Comparison of ENCODE assay signal across 1 cellular context in the genomic region with DNA sequence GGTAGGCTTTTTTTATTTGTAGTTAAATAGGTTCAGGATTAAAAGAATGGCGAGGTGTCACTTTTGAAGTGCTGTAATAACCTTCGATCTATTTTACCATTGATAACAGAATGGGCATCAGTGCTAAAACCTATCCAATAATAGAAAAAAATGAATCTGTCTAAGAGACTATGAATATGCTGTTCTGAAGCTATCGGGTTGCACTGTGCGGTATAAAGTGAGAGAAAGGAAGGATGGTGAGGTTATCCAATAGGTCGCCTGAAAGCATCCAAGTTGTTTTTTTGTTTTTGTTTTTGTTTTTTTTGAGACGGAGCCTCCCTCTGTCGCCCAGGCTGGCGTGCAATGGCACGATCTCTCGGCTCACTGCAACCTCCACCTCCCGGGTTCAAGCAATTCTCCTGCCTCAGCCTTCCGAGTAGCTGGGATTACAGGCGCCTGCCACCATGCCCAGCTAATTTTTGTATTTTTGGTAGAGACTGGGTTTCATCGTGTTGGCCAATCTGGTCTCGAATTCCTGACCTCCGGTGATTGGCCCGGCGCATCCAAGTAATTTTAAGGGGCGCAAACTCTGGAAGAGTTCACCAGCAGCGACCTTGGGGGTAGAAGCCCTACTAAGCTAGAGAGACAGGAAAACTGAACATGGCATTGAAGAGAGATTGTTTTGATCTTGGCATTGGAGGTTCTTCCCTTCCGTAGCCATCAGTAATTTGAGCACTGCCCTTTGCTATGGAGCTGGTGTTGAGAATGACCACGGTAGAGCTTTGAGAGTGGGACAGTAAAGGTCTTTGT.
TF ChIP-seq lines count a peak whose summit lies in the region.

No MANE protein-coding gene starts in this region.

TF ChIP-seq in HepG2, 621 proteins besides CTCF, POLR2A, EP300 and RAD21 (continued from another document and continues in another):
- TF ChIP-seq, protein P1, sequence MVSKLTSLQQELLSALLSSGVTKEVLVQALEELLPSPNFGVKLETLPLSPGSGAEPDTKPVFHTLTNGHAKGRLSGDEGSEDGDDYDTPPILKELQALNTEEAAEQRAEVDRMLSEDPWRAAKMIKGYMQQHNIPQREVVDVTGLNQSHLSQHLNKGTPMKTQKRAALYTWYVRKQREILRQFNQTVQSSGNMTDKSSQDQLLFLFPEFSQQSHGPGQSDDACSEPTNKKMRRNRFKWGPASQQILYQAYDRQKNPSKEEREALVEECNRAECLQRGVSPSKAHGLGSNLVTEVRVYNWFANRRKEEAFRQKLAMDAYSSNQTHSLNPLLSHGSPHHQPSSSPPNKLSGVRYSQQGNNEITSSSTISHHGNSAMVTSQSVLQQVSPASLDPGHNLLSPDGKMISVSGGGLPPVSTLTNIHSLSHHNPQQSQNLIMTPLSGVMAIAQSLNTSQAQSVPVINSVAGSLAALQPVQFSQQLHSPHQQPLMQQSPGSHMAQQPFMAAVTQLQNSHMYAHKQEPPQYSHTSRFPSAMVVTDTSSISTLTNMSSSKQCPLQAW (CRISPR knock-in tag; IDR thresholded peaks at IDR 0.05): no peak
- TF ChIP-seq ZNF790 (CRISPR knock-in tag; IDR thresholded peaks at IDR 0.05; ENCODE audit: borderline replicate concordance) (no peak), CAMTA2 (CRISPR knock-in tag; IDR thresholded peaks at IDR 0.05; ENCODE audit: borderline replicate concordance) (no peak), ZNF629 (CRISPR knock-in tag; conservative IDR thresholded peaks at IDR 0.05) (no peak), NFYC (CRISPR knock-in tag; IDR thresholded peaks at IDR 0.05) (no peak), ZNF563 (CRISPR knock-in tag; IDR thresholded peaks at IDR 0.05) (no peak), ZNF143 (CRISPR knock-in tag; IDR thresholded peaks at IDR 0.05) (no peak), SRF (IDR thresholded peaks at IDR 0.05; ENCODE audit: low read depth, low read length) (no peak), NR2F1 (CRISPR knock-in tag; IDR thresholded peaks at IDR 0.05) (0 out of 4 replicates have a peak, but pooled peaks of 1 of the 2 experiments have one; percentile 11), CBX1 (IDR thresholded peaks at IDR 0.05; ENCODE audit: low read depth) (no peak), CEBPB (IDR thresholded peaks at IDR 0.05; ENCODE audit: borderline replicate concordance, low read depth, low read length) (no peak), ZNF253 (CRISPR knock-in tag; IDR thresholded peaks at IDR 0.05; ENCODE audit: borderline replicate concordance) (no peak), ZNF382 (CRISPR knock-in tag; IDR thresholded peaks at IDR 0.05; ENCODE audit: borderline replicate concordance) (no peak), ZNF564 (CRISPR knock-in tag; IDR thresholded peaks at IDR 0.05) (no peak), ZNF451 (CRISPR knock-in tag; IDR thresholded peaks at IDR 0.05) (no peak), BRCA1 (CRISPR knock-in tag; IDR thresholded peaks at IDR 0.05) (no peak), POGZ (CRISPR knock-in tag; IDR thresholded peaks at IDR 0.05) (no peak), ZMAT3 (CRISPR knock-in tag; conservative IDR thresholded peaks at IDR 0.05) (no peak; the same call in 1 of the 2 replicates), DNMT1 (CRISPR knock-in tag; IDR thresholded peaks at IDR 0.05) (no peak), MZF1 (CRISPR knock-in tag; IDR thresholded peaks at IDR 0.05; ENCODE audit: borderline replicate concordance) (no peak), ZFP36L2 (CRISPR knock-in tag; IDR thresholded peaks at IDR 0.05) (no peak), AGO1 (IDR thresholded peaks at IDR 0.05; ENCODE audit: low read depth, low read length, poor library complexity, severe bottlenecking) (no peak)
- TF ChIP-seq, protein P2, sequence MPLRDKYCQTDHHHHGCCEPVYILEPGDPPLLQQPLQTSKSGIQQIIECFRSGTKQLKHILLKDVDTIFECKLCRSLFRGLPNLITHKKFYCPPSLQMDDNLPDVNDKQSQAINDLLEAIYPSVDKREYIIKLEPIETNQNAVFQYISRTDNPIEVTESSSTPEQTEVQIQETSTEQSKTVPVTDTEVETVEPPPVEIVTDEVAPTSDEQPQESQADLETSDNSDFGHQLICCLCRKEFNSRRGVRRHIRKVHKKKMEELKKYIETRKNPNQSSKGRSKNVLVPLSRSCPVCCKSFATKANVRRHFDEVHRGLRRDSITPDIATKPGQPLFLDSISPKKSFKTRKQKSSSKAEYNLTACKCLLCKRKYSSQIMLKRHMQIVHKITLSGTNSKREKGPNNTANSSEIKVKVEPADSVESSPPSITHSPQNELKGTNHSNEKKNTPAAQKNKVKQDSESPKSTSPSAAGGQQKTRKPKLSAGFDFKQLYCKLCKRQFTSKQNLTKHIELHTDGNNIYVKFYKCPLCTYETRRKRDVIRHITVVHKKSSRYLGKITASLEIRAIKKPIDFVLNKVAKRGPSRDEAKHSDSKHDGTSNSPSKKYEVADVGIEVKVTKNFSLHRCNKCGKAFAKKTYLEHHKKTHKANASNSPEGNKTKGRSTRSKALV (CRISPR knock-in tag; IDR thresholded peaks at IDR 0.05): peak; percentile 36; the same call in 1 of the 2 replicates
- TF ChIP-seq, protein P3, sequence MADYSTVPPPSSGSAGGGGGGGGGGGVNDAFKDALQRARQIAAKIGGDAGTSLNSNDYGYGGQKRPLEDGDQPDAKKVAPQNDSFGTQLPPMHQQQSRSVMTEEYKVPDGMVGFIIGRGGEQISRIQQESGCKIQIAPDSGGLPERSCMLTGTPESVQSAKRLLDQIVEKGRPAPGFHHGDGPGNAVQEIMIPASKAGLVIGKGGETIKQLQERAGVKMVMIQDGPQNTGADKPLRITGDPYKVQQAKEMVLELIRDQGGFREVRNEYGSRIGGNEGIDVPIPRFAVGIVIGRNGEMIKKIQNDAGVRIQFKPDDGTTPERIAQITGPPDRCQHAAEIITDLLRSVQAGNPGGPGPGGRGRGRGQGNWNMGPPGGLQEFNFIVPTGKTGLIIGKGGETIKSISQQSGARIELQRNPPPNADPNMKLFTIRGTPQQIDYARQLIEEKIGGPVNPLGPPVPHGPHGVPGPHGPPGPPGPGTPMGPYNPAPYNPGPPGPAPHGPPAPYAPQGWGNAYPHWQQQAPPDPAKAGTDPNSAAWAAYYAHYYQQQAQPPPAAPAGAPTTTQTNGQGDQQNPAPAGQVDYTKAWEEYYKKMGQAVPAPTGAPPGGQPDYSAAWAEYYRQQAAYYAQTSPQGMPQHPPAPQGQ (CRISPR knock-in tag; IDR thresholded peaks at IDR 0.05; ENCODE audit: borderline replicate concordance): no peak
- TF ChIP-seq, protein P4, sequence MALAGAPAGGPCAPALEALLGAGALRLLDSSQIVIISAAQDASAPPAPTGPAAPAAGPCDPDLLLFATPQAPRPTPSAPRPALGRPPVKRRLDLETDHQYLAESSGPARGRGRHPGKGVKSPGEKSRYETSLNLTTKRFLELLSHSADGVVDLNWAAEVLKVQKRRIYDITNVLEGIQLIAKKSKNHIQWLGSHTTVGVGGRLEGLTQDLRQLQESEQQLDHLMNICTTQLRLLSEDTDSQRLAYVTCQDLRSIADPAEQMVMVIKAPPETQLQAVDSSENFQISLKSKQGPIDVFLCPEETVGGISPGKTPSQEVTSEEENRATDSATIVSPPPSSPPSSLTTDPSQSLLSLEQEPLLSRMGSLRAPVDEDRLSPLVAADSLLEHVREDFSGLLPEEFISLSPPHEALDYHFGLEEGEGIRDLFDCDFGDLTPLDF (CRISPR knock-in tag; IDR thresholded peaks at IDR 0.05): no peak
- TF ChIP-seq, protein P5, sequence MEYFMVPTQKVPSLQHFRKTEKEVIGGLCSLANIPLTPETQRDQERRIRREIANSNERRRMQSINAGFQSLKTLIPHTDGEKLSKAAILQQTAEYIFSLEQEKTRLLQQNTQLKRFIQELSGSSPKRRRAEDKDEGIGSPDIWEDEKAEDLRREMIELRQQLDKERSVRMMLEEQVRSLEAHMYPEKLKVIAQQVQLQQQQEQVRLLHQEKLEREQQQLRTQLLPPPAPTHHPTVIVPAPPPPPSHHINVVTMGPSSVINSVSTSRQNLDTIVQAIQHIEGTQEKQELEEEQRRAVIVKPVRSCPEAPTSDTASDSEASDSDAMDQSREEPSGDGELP (IDR thresholded peaks at IDR 0.05; ENCODE audit: borderline replicate concordance, low read depth): no peak
- TF ChIP-seq, protein P6, sequence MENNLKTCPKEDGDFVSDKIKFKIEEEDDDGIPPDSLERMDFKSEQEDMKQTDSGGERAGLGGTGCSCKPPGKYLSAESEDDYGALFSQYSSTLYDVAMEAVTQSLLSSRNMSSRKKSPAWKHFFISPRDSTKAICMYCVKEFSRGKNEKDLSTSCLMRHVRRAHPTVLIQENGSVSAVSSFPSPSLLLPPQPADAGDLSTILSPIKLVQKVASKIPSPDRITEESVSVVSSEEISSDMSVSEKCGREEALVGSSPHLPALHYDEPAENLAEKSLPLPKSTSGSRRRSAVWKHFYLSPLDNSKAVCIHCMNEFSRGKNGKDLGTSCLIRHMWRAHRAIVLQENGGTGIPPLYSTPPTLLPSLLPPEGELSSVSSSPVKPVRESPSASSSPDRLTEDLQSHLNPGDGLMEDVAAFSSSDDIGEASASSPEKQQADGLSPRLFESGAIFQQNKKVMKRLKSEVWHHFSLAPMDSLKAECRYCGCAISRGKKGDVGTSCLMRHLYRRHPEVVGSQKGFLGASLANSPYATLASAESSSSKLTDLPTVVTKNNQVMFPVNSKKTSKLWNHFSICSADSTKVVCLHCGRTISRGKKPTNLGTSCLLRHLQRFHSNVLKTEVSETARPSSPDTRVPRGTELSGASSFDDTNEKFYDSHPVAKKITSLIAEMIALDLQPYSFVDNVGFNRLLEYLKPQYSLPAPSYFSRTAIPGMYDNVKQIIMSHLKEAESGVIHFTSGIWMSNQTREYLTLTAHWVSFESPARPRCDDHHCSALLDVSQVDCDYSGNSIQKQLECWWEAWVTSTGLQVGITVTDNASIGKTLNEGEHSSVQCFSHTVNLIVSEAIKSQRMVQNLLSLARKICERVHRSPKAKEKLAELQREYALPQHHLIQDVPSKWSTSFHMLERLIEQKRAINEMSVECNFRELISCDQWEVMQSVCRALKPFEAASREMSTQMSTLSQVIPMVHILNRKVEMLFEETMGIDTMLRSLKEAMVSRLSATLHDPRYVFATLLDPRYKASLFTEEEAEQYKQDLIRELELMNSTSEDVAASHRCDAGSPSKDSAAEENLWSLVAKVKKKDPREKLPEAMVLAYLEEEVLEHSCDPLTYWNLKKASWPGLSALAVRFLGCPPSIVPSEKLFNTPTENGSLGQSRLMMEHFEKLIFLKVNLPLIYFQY (CRISPR knock-in tag; IDR thresholded peaks at IDR 0.05; ENCODE audit: borderline replicate concordance): no peak
- TF ChIP-seq, protein P7, sequence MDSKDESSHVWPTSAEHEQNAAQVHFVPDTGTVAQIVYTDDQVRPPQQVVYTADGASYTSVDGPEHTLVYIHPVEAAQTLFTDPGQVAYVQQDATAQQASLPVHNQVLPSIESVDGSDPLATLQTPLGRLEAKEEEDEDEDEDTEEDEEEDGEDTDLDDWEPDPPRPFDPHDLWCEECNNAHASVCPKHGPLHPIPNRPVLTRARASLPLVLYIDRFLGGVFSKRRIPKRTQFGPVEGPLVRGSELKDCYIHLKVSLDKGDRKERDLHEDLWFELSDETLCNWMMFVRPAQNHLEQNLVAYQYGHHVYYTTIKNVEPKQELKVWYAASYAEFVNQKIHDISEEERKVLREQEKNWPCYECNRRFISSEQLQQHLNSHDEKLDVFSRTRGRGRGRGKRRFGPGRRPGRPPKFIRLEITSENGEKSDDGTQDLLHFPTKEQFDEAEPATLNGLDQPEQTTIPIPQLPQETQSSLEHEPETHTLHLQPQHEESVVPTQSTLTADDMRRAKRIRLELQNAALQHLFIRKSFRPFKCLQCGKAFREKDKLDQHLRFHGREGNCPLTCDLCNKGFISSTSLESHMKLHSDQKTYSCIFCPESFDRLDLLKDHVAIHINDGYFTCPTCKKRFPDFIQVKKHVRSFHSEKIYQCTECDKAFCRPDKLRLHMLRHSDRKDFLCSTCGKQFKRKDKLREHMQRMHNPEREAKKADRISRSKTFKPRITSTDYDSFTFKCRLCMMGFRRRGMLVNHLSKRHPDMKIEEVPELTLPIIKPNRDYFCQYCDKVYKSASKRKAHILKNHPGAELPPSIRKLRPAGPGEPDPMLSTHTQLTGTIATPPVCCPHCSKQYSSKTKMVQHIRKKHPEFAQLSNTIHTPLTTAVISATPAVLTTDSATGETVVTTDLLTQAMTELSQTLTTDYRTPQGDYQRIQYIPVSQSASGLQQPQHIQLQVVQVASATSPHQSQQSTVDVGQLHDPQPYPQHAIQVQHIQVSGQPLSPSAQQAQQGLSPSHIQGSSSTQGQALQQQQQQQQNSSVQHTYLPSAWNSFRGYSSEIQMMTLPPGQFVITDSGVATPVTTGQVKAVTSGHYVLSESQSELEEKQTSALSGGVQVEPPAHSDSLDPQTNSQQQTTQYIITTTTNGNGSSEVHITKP (CRISPR knock-in tag; IDR thresholded peaks at IDR 0.05; ENCODE audit: low read depth): peak; percentile 98
- TF ChIP-seq, protein P8, sequence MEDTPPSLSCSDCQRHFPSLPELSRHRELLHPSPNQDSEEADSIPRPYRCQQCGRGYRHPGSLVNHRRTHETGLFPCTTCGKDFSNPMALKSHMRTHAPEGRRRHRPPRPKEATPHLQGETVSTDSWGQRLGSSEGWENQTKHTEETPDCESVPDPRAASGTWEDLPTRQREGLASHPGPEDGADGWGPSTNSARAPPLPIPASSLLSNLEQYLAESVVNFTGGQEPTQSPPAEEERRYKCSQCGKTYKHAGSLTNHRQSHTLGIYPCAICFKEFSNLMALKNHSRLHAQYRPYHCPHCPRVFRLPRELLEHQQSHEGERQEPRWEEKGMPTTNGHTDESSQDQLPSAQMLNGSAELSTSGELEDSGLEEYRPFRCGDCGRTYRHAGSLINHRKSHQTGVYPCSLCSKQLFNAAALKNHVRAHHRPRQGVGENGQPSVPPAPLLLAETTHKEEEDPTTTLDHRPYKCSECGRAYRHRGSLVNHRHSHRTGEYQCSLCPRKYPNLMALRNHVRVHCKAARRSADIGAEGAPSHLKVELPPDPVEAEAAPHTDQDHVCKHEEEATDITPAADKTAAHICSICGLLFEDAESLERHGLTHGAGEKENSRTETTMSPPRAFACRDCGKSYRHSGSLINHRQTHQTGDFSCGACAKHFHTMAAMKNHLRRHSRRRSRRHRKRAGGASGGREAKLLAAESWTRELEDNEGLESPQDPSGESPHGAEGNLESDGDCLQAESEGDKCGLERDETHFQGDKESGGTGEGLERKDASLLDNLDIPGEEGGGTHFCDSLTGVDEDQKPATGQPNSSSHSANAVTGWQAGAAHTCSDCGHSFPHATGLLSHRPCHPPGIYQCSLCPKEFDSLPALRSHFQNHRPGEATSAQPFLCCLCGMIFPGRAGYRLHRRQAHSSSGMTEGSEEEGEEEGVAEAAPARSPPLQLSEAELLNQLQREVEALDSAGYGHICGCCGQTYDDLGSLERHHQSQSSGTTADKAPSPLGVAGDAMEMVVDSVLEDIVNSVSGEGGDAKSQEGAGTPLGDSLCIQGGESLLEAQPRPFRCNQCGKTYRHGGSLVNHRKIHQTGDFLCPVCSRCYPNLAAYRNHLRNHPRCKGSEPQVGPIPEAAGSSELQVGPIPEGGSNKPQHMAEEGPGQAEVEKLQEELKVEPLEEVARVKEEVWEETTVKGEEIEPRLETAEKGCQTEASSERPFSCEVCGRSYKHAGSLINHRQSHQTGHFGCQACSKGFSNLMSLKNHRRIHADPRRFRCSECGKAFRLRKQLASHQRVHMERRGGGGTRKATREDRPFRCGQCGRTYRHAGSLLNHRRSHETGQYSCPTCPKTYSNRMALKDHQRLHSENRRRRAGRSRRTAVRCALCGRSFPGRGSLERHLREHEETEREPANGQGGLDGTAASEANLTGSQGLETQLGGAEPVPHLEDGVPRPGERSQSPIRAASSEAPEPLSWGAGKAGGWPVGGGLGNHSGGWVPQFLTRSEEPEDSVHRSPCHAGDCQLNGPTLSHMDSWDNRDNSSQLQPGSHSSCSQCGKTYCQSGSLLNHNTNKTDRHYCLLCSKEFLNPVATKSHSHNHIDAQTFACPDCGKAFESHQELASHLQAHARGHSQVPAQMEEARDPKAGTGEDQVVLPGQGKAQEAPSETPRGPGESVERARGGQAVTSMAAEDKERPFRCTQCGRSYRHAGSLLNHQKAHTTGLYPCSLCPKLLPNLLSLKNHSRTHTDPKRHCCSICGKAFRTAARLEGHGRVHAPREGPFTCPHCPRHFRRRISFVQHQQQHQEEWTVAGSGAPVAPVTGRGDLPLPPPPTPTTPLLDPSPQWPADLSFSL (CRISPR knock-in tag; IDR thresholded peaks at IDR 0.05): no peak
